Comparison of ENCODE assay signal across 14 cellular contexts in the genomic region with DNA sequence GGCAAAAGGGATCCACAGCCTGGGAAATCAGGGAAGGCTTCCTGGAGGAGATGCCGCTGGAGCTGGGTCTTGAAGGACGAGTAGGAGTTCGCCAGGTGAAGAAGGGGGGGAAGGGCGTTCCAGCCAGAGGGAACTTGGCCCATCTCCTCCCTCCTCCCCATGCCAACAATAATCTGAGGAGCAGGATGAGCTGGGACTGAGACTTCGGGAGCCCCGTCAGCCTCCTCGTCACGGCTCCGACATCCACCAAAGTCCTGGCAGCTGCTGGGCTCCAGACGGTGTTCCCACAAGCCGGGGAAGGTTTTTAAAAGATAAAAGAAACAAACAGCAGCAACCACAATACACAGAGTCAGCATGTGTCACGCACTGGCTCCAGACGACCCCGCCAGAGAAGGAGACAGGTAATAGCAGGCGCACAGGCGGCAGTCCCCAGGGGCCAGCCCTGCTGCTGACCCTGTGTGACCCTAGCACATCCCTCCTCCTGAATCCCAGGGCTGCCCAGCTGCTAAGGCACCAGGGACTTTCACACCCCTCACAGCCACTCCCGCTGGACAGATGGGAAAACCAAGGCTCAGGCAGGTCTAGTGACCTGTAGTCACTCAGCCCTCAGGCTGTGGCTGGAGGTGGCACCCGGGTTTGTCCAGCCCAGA. TPM values are rescaled to one million over a fixed set of nuclear protein-coding genes. Genes with fewer than 3 reads are reported as not detected.
A peak's percentile ranks its signal among the peaks of the same experiment; 100 is the strongest.
DNase-seq lines count a peak whose midpoint lies in the region; ATAC-seq and TF ChIP-seq lines count a peak whose summit lies in the region.
"Had no signal": no experiment of that assay in that cellular context is flagged by ENCODE, and none has a peak within 500 bp of the region (broad histone marks: within the 10 kb centered on the region; RNA-seq: fewer than 3 reads in every experiment).

No MANE protein-coding gene starts in this region.

- no peaks in the 10 kb centered on the region for H3K9me3 Mint-ChIP-seq in osteocyte (ENCODE audit: unreplicated experiment)
- H3K9me3 Mint-ChIP-seq: brain; CD8-positive, alpha-beta memory T cell had no signal

- no peaks in the 10 kb centered on the region for H3K27me3 ChIP-seq in Panc1 (ENCODE audit: control insufficient read depth, insufficient read depth, low read length)
- H3K27me3 ChIP-seq: esophagus squamous epithelium, neutrophil had no signal

- H3K4me1 Mint-ChIP-seq in osteocyte (ENCODE audit: unreplicated experiment) = peaks cover 16% of the 10 kb centered on the region
- H3K4me1 Mint-ChIP-seq: CD8-positive, alpha-beta memory T cell had no signal

- H3K4me1 ChIP-seq in Panc1 (ENCODE audit: control insufficient read depth, insufficient read depth, low read length) = peaks cover 9% of the 10 kb centered on the region

- H3K27me3 Mint-ChIP-seq in osteocyte (ENCODE audit: unreplicated experiment) = no peaks in the 10 kb centered on the region
- H3K27me3 Mint-ChIP-seq: CD8-positive, alpha-beta memory T cell had no signal

- BruUV-seq in Panc1 (replicated peaks; lab: Mats Ljungman, UMichigan) = no TSS peak

- H3K27ac ChIP-seq in Panc1 (ENCODE audit: low read length) (no peak overlapping the region), substantia nigra (ENCODE audit: low read depth, low read length, poor library complexity, severe bottlenecking) (no peak overlapping the region)
- H3K27ac ChIP-seq: neutrophil had no signal

- ATAC-seq in Panc1 (peak; percentile 38; the same call in 1 of the 2 replicates), HG03521 (IDR thresholded peaks at IDR 0.05; ENCODE audit: unreplicated experiment) (no peak)

- POLR2A ChIA-PET in Panc1 (lab: Charles Lee) = no interaction called here

- DNase-seq in Caki2 (ENCODE audit: low read depth) (peak; percentile 82), Panc1 (ENCODE audit: low read depth, low spot score) (no peak), epithelial cell of esophagus (ENCODE audit: low read depth) (peak; percentile 64), osteocyte (ENCODE audit: extremely low spot score, unreplicated experiment) (no peak), substantia nigra (lab: John Stamatoyannopoulos, UW) (no peak), NCI-H748 (lab: John Stamatoyannopoulos, UW; ENCODE audit: unreplicated experiment) (no peak)
- DNase-seq in activated effector memory CD4-positive, alpha-beta T cell treated with anti-CD3 and anti-CD28 coated beads, Interleukin-2, amount 50 U/mL, for 16 hours = no peak
- DNase-seq: CD8-positive, alpha-beta memory T cell; esophagus squamous epithelium; NCI-H1694; stimulated activated CD4-positive, alpha-beta T cell treated with anti-CD3 and anti-CD28 coated beads, Interleukin-4, amount 100 ng/mL, for 1 hour had no signal

- TF ChIP-seq CTCF in Panc1 (IDR thresholded peaks at IDR 0.05) (no peak), epithelial cell of esophagus (IDR thresholded peaks at IDR 0.05; ENCODE audit: insufficient read depth, low read depth, low read length, missing control alignments) (no peak), osteocyte (IDR thresholded peaks at IDR 0.05) (no peak)

- peaks cover 18% of the 10 kb centered on the region for H3K36me3 Mint-ChIP-seq in osteocyte (ENCODE audit: unreplicated experiment)

- CTCF ChIA-PET in Panc1 (lab: Charles Lee) = no interaction called here

- no peaks in the 10 kb centered on the region for H3K9me3 ChIP-seq in Panc1 (ENCODE audit: control insufficient read depth, insufficient read depth, low read depth, low read length)
- H3K9me3 ChIP-seq: esophagus squamous epithelium, neutrophil had no signal

- no peak overlapping the region for H3K4me3 Mint-ChIP-seq in osteocyte (ENCODE audit: unreplicated experiment)
- H3K4me3 Mint-ChIP-seq: brain; CD8-positive, alpha-beta memory T cell had no signal

- in situ Hi-C loops in Caki2 (cut with HindIII; ENCODE audit: low pct_unique_long_range_greater_than_20kb, low sequenced_read_pairs) = no loop called here
- in situ Hi-C loops in Panc1 (cut with HindIII; ENCODE audit: low pct_unique_long_range_greater_than_20kb, low sequenced_read_pairs) = no loop called here

- H3K27ac Mint-ChIP-seq in osteocyte (ENCODE audit: unreplicated experiment) = peak overlapping the region; percentile 52
- H3K27ac Mint-ChIP-seq: CD8-positive, alpha-beta memory T cell had no signal

- no peak overlapping the region for H3K4me3 ChIP-seq in Panc1 (ENCODE audit: low read depth in 2 of 2, low read length in 2 of 2)
- no peak overlapping the region for H3K4me3 ChIP-seq in epithelial cell of esophagus (ENCODE audit: low read length)
- H3K4me3 ChIP-seq: esophagus squamous epithelium had no signal

- no peaks in the 10 kb centered on the region for H3K36me3 ChIP-seq in Panc1 (ENCODE audit: control insufficient read depth, insufficient read depth, low read length)

- intact Hi-C loops in Panc1 (cut with micrococcal nuclease; ENCODE audit: unreplicated experiment) = no loop called here

RNA-seq across cellular contexts. Expression of a gene that starts 37.3 kb away (rescaled TPM):
- 56.5 and 68.1 TPM in 2 replicates for total RNA-seq in Caki2 (2014; rRNA removed; shearing (Covaris generic); ENCODE audit: low replicate concordance)
- total RNA-seq in Panc1 (2021; ENCODE audit: unreplicated experiment) = 52.1 TPM
- polyA plus RNA-seq in Panc1 (2012; ENCODE audit: insufficient read length) = 19.2 TPM
- total RNA-seq in osteocyte = 44.1 and 48.3 TPM in 2 replicates

RNA-seq across cellular contexts. Expression of a gene that starts 39.7 kb away (rescaled TPM):
- 102 and 131 TPM in 2 replicates for total RNA-seq in Caki2 (2014; rRNA removed; shearing (Covaris generic); ENCODE audit: low replicate concordance)
- total RNA-seq in Panc1 (2021; ENCODE audit: unreplicated experiment) = 42.5 TPM
- polyA plus RNA-seq in Panc1 (2012; ENCODE audit: insufficient read length) = 45.3 TPM
- total RNA-seq in osteocyte = 53.1 and 64.7 TPM in 2 replicates

Comparison
In these comparisons a context has a peak if more than half of its experiments do, and no peak if none do; other contexts are left out.
1. DNase-seq: peak in Caki2 (single experiment) and epithelial cell of esophagus (single experiment); none in Panc1 (single experiment), osteocyte (single experiment), substantia nigra (0 of 49), NCI-H748 (single experiment) and activated effector memory CD4-positive, alpha-beta T cell treated with anti-CD3 and anti-CD28 coated beads, Interleukin-2, amount 50 U/mL, for 16 hours (single experiment).